ENCODE assay signal across 9 cellular contexts in the genomic region with DNA sequence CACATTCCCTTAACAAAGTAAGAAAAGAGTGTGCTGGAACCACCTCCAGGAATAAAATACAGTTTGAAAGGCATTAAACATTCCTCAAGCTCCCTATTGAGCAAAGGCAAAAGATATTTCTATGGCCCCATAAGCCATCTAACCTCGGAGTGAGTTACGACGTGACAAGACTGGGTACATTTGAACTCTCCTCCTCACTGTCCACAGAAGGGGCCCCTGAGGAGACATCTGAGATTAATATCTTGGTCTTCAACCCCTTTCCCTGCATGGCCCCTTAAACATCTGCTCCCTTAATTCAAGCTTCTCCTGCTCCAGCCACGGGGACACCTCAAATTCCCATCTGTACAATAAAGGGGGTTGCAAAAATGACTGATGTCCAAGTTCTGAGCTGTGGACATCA. TPM values are rescaled to one million over a fixed set of nuclear protein-coding genes. Genes with fewer than 3 reads are reported as not detected.
DNase-seq lines count a peak whose midpoint lies in the region; ATAC-seq and TF ChIP-seq lines count a peak whose summit lies in the region.
"Had no signal": no experiment of that assay in that cellular context is flagged by ENCODE, and none has a peak within 500 bp of the region (broad histone marks: within the 10 kb centered on the region; RNA-seq: fewer than 3 reads in every experiment).

No MANE protein-coding gene starts in this region.

- no peak overlapping the region for H2AFZ ChIP-seq in Loucy (ENCODE audit: low read length)

- H3K27me3 Mint-ChIP-seq in CD8-positive, alpha-beta memory T cell = no peaks in the 10 kb centered on the region
- no peaks in the 10 kb centered on the region for H3K27me3 Mint-ChIP-seq in effector memory CD8-positive, alpha-beta T cell

- H3K9ac ChIP-seq in Loucy (ENCODE audit: low read depth, low read length, poor library complexity, severe bottlenecking) (peak overlapping the region; percentile 88), skeletal muscle tissue (ENCODE audit: low read depth in 1 of 3, low read length in 3 of 3) (peak overlapping the region; percentile 66 to 78 (median 71))

- peaks cover 8% of the 10 kb centered on the region for H3K9me3 ChIP-seq in CD8-positive, alpha-beta memory T cell (ENCODE audit: low read length)
- H3K9me3 ChIP-seq in Loucy (ENCODE audit: insufficient read depth, low read depth, low read length) (peaks cover 8% of the 10 kb centered on the region; the same call in 1 of the 2 replicates), skeletal muscle tissue (ENCODE audit: control insufficient read depth in 3 of 3, low read length in 3 of 3) (no peaks in the 10 kb centered on the region)

- H3K4me2 ChIP-seq in Loucy (ENCODE audit: low read depth, low read length, poor library complexity, severe bottlenecking) = peak overlapping the region; percentile 84

- H3K4me1 Mint-ChIP-seq in CD8-positive, alpha-beta memory T cell = peaks cover 66 to 86% (median 81%) of the 10 kb centered on the region in 3 donors
- peaks cover 55 to 59% of the 10 kb centered on the region in 2 donors for H3K4me1 Mint-ChIP-seq in effector memory CD8-positive, alpha-beta T cell (ENCODE audit: low read depth in 2 of 2)

- H3K36me3 Mint-ChIP-seq in CD8-positive, alpha-beta memory T cell = peaks cover 37 to 63% (median 61%) of the 10 kb centered on the region in 3 donors
- peaks cover 49% of the 10 kb centered on the region for H3K36me3 Mint-ChIP-seq in effector memory CD8-positive, alpha-beta T cell (ENCODE audit: insufficient read depth)

- peaks cover 51% of the 10 kb centered on the region for H3K79me2 ChIP-seq in Loucy (ENCODE audit: insufficient read depth, low read length)

- peak overlapping the region; percentile 79 for H3K27ac ChIP-seq in CD8-positive, alpha-beta memory T cell (ENCODE audit: low read depth, low read length)
- peak overlapping the region; percentile 68 for H3K27ac ChIP-seq in skeletal muscle tissue (ENCODE audit: low read depth, low read length)

- no peak for DNase-seq in CD8-positive, alpha-beta memory T cell
- no peak for DNase-seq in effector memory CD8-positive, alpha-beta T cell
- DNase-seq in NCI-H146 treated with DMSO at 0.1 percent for 48 hours (lab: John Stamatoyannopoulos, UW; ENCODE audit: unreplicated experiment) = no peak
- DNase-seq in activated gamma-delta T cell treated with Interleukin-2 at 50 U/mL for 16 hours = no peak
- DNase-seq in NCI-H1694 treated with DMSO at 0.1 percent for 48 hours (lab: John Stamatoyannopoulos, UW) = no peak
- DNase-seq: NCI-H510A had no signal

- CTCF ChIA-PET in CD8-positive, alpha-beta memory T cell (lab: Charles Lee) = interaction anchor here (1.2 to 4.1 kb wide), 18 partner anchors 10 to 271 kb away, joined by 3 to 33 read pairs (median 6); a partner anchor contains a TSS

- no peaks in the 10 kb centered on the region for H4K20me1 ChIP-seq in Loucy (ENCODE audit: insufficient read depth, low read length, poor library complexity, severe bottlenecking)

- no peaks in the 10 kb centered on the region for H3K27me3 ChIP-seq in CD8-positive, alpha-beta memory T cell (ENCODE audit: insufficient read depth, low read length, poor library complexity, severe bottlenecking)
- no peaks in the 10 kb centered on the region for H3K27me3 ChIP-seq in Loucy (ENCODE audit: insufficient read depth, low read length, poor library complexity, severe bottlenecking)
- no peaks in the 10 kb centered on the region for H3K27me3 ChIP-seq in skeletal muscle tissue (ENCODE audit: control insufficient read depth in 3 of 3, insufficient read depth in 3 of 3, low read length in 3 of 3)

- peaks cover 13% of the 10 kb centered on the region for H3K36me3 ChIP-seq in CD8-positive, alpha-beta memory T cell (ENCODE audit: insufficient read depth, low read length)
- H3K36me3 ChIP-seq in Loucy (ENCODE audit: insufficient read depth, low read length) (peaks cover 9% of the 10 kb centered on the region; the same call in 1 of the 2 replicates), skeletal muscle tissue (ENCODE audit: control insufficient read depth in 3 of 3, insufficient read depth in 3 of 3, low read length in 3 of 3) (no peaks in the 10 kb centered on the region)

- no peaks in the 10 kb centered on the region for H3K9me2 ChIP-seq in Loucy (replicated peaks; ENCODE audit: low read depth, low read length)

- no peak for TF ChIP-seq CTCF in Loucy (conservative IDR thresholded peaks at IDR 0.05; ENCODE audit: low read length)

- H3K4me3 ChIP-seq in CD8-positive, alpha-beta memory T cell (ENCODE audit: low read length) = peak overlapping the region; percentile 77
- peak overlapping the region; percentile 77 for H3K4me3 ChIP-seq in Loucy (ENCODE audit: low read length, poor library complexity, severe bottlenecking)
- peak overlapping the region; percentile 58 to 75 (median 70) for H3K4me3 ChIP-seq in skeletal muscle tissue (ENCODE audit: low read length in 3 of 3)

- H3K4me1 ChIP-seq in CD8-positive, alpha-beta memory T cell (ENCODE audit: insufficient read depth, low read length) = peaks cover 56% of the 10 kb centered on the region
- peaks cover 43% of the 10 kb centered on the region for H3K4me1 ChIP-seq in Loucy (ENCODE audit: insufficient read depth, low read length, poor library complexity, severe bottlenecking)
- peaks cover 0 to 5% (median 0%) of the 10 kb centered on the region in 3 donors for H3K4me1 ChIP-seq in skeletal muscle tissue (ENCODE audit: control insufficient read depth in 3 of 3, insufficient read depth in 3 of 3, low read length in 3 of 3)

- no peaks in the 10 kb centered on the region for H3F3A ChIP-seq in Loucy (ENCODE audit: low read depth)

- H3K27ac Mint-ChIP-seq in CD8-positive, alpha-beta memory T cell = peak overlapping the region; percentile 84 to 99 (median 98)
- H3K27ac Mint-ChIP-seq in effector memory CD8-positive, alpha-beta T cell = peak overlapping the region; percentile 91 to 99

- peaks cover 7 to 22% (median 19%) of the 10 kb centered on the region in 5 donors for H3K9me3 Mint-ChIP-seq in CD8-positive, alpha-beta memory T cell
- no peaks in the 10 kb centered on the region for H3K9me3 Mint-ChIP-seq in effector memory CD8-positive, alpha-beta T cell

- no peak for ATAC-seq in effector memory CD8-positive, alpha-beta T cell (replicated peaks)
- no peak for ATAC-seq in HG03354 (IDR thresholded peaks at IDR 0.05; ENCODE audit: poor library complexity, severe bottlenecking, unreplicated experiment)

- POLR2A ChIA-PET in CD8-positive, alpha-beta memory T cell (lab: Charles Lee) = interaction anchor here (0.7 to 3.7 kb wide), 15 partner anchors 13 to 202 kb away, joined by 3 to 17 read pairs (median 4); a partner anchor contains a TSS

- H3K4me3 Mint-ChIP-seq in CD8-positive, alpha-beta memory T cell = peak overlapping the region; percentile 94 to 100 (median 100)
- H3K4me3 Mint-ChIP-seq in effector memory CD8-positive, alpha-beta T cell = peak overlapping the region; percentile 86 to 99

RNA-seq across cellular contexts. Expression of a gene that starts 0.5 kb away (rescaled TPM):
- total RNA-seq in CD8-positive, alpha-beta memory T cell = 10 to 100 TPM in 1 of 2 experiments, 1 to 10 TPM in 1; 9.8 to 10.0 TPM
- polyA plus RNA-seq in CD8-positive, alpha-beta memory T cell = 86.1 TPM
- total RNA-seq in skeletal muscle tissue = 1.0 TPM

RNA-seq across cellular contexts. Expression of a gene that starts 20.3 kb away (rescaled TPM):
- 10 to 100 TPM; 63.9 to 70.4 TPM for total RNA-seq in CD8-positive, alpha-beta memory T cell
- polyA plus RNA-seq in CD8-positive, alpha-beta memory T cell = 475 TPM
- total RNA-seq in skeletal muscle tissue = 21.4 TPM

RNA-seq across cellular contexts. Expression of a gene that starts 31.4 kb away (rescaled TPM):
- 10 to 100 TPM; 40.4 to 42.9 TPM for total RNA-seq in CD8-positive, alpha-beta memory T cell
- 88.0 TPM for polyA plus RNA-seq in CD8-positive, alpha-beta memory T cell
- 9.4 TPM for total RNA-seq in skeletal muscle tissue
